In genomic region chr5:32540446-32540845, GRCh38 we compare ENCODE assay signal across 18 cellular contexts. TPM values are rescaled to one million over a fixed set of nuclear protein-coding genes. Genes with fewer than 3 reads are reported as not detected.
DNase-seq lines count a peak whose midpoint lies in the region; ATAC-seq and FAIRE-seq lines count a peak whose summit lies in the region.
"Had no signal": no experiment of that assay in that cellular context is flagged by ENCODE, and none has a peak within 500 bp of the region (broad histone marks: within the 10 kb centered on the region; RNA-seq: fewer than 3 reads in every experiment).

No MANE protein-coding gene starts in this region.

- H3K36me3 ChIP-seq in naive thymus-derived CD4-positive, alpha-beta T cell (ENCODE audit: control insufficient read depth in 2 of 3, insufficient read depth in 3 of 3, low read length in 3 of 3), result no peaks in the 10 kb centered on the region
- H3K36me3 ChIP-seq: gastroesophageal sphincter had no signal

- H3K4me3 Mint-ChIP-seq in T-helper 1 cell treated with Interleukin-12 subunit alpha and Interleukin-12 subunit beta and Interleukin-4 antibody, amounts not matched to agents 30 μg/mL and 1 μg/mL, for 36 hours, result no peak overlapping the region
- no peak overlapping the region for H3K4me3 Mint-ChIP-seq in naive thymus-derived CD4-positive, alpha-beta T cell
- H3K4me3 Mint-ChIP-seq: immature natural killer cell had no signal

- no peaks in the 10 kb centered on the region for H3K9me3 Mint-ChIP-seq in T-helper 1 cell treated with Interleukin-12 subunit alpha and Interleukin-12 subunit beta and Interleukin-4 antibody, amounts not matched to agents 30 μg/mL and 1 μg/mL, for 36 hours
- H3K9me3 Mint-ChIP-seq in naive thymus-derived CD4-positive, alpha-beta T cell, result peaks cover 0 to 6% (median 0%) of the 10 kb centered on the region in 11 donors
- H3K9me3 Mint-ChIP-seq: immature natural killer cell had no signal

- peak; percentile 58 for ATAC-seq in naive thymus-derived CD4-positive, alpha-beta T cell
- ATAC-seq: activated CD4-positive, CD25-positive, alpha-beta regulatory T cell treated with anti-CD3 and anti-CD28 coated beads, Interleukin-2, amount 50 U/mL, for 24 hours; gastroesophageal sphincter had no signal

- CTCF ChIA-PET in naive thymus-derived CD4-positive, alpha-beta T cell (lab: Charles Lee), result no interaction called here

- H3K4me1 ChIP-seq in naive thymus-derived CD4-positive, alpha-beta T cell (ENCODE audit: control insufficient read depth in 2 of 2, insufficient read depth in 2 of 2, low read length in 2 of 2), result peaks cover 0 to 19% of the 10 kb centered on the region in 2 donors
- H3K4me1 ChIP-seq: gastroesophageal sphincter had no signal

- H3K27me3 Mint-ChIP-seq in T-helper 1 cell treated with Interleukin-12 subunit alpha and Interleukin-12 subunit beta and Interleukin-4 antibody, amounts not matched to agents 30 μg/mL and 1 μg/mL, for 36 hours (ENCODE audit: low read depth), result no peaks in the 10 kb centered on the region
- H3K27me3 Mint-ChIP-seq in naive thymus-derived CD4-positive, alpha-beta T cell, result no peaks in the 10 kb centered on the region

- intact Hi-C loops in naive thymus-derived CD4-positive, alpha-beta T cell (cut with micrococcal nuclease), result no loop called here

- H3K9me3 ChIP-seq in naive thymus-derived CD4-positive, alpha-beta T cell (ENCODE audit: control insufficient read depth in 2 of 3, low read length in 3 of 3), result no peaks in the 10 kb centered on the region
- H3K9me3 ChIP-seq: gastroesophageal sphincter had no signal

- H3K27me3 ChIP-seq in naive thymus-derived CD4-positive, alpha-beta T cell (ENCODE audit: control insufficient read depth in 2 of 2, insufficient read depth in 2 of 2, low read length in 2 of 2), result no peaks in the 10 kb centered on the region
- H3K27me3 ChIP-seq: gastroesophageal sphincter had no signal

- in situ Hi-C loops in KBM-7 (cut with MboI; ENCODE audit: low pct_unique_long_range_greater_than_20kb, low sequenced_read_pairs), result no loop called here

- H3K4me1 Mint-ChIP-seq in T-helper 1 cell treated with Interleukin-12 subunit alpha and Interleukin-12 subunit beta and Interleukin-4 antibody, amounts not matched to agents 30 μg/mL and 1 μg/mL, for 36 hours (ENCODE audit: low read depth), result peaks cover 60% of the 10 kb centered on the region
- peaks cover 7 to 81% (median 25%) of the 10 kb centered on the region in 7 donors for H3K4me1 Mint-ChIP-seq in naive thymus-derived CD4-positive, alpha-beta T cell
- H3K4me1 Mint-ChIP-seq: immature natural killer cell had no signal

- no peak for DNase-seq in T-helper 1 cell
- DNase-seq in KBM-7, result peak; percentile 73
- peak; percentile 98 for DNase-seq in SIG-M5 treated with dmso at 0.1 percent for 504 hours (lab: John Stamatoyannopoulos, UW; ENCODE audit: unreplicated experiment)
- DNase-seq in naive thymus-derived CD4-positive, alpha-beta T cell, result no peak
- no peak for DNase-seq in T-helper 9 cell
- no peak for DNase-seq in urothelium cell line (ENCODE audit: low spot score)
- no peak for DNase-seq in hippocampal formation (lab: John Stamatoyannopoulos, UW)
- DNase-seq: activated T-cell treated with anti-CD3 and anti-CD28 coated beads for 4 hours, HCEC 1CT, immature natural killer cell, mammary epithelial cell, right cardiac atrium, trophoblast cell had no signal

- H3K4me3 ChIP-seq in naive thymus-derived CD4-positive, alpha-beta T cell (ENCODE audit: low read length), result no peak overlapping the region
- H3K4me3 ChIP-seq: gastroesophageal sphincter had no signal

- peak overlapping the region; percentile 89 for H3K27ac Mint-ChIP-seq in T-helper 1 cell treated with Interleukin-12 subunit alpha and Interleukin-12 subunit beta and Interleukin-4 antibody, amounts not matched to agents 30 μg/mL and 1 μg/mL, for 36 hours
- H3K27ac Mint-ChIP-seq in naive thymus-derived CD4-positive, alpha-beta T cell, result peak overlapping the region in 1 of 9 donors; percentile 76
- H3K27ac Mint-ChIP-seq: immature natural killer cell had no signal

- peaks cover 52% of the 10 kb centered on the region for H3K36me3 Mint-ChIP-seq in T-helper 1 cell treated with Interleukin-12 subunit alpha and Interleukin-12 subunit beta and Interleukin-4 antibody, amounts not matched to agents 30 μg/mL and 1 μg/mL, for 36 hours (ENCODE audit: low read depth)
- H3K36me3 Mint-ChIP-seq in naive thymus-derived CD4-positive, alpha-beta T cell, result peaks cover 3 to 46% (median 17%) of the 10 kb centered on the region in 5 donors
- H3K36me3 Mint-ChIP-seq: immature natural killer cell had no signal

- H3K27ac ChIP-seq in naive thymus-derived CD4-positive, alpha-beta T cell (ENCODE audit: low read depth, low read length), result no peak overlapping the region
- H3K27ac ChIP-seq: 22Rv1, gastroesophageal sphincter had no signal

- POLR2A ChIA-PET in naive thymus-derived CD4-positive, alpha-beta T cell (lab: Charles Lee), result no interaction called here

- FAIRE-seq in urothelium cell line (lab: Jason Lieb, UNC), result no peak
- FAIRE-seq: G401.6 had no signal

RNA-seq across cellular contexts. Expression of gene SUB1, which starts 44.9 kb away (rescaled TPM):
- 100 to 1,000 TPM; 187 to 388 (median 285) TPM for total RNA-seq in naive thymus-derived CD4-positive, alpha-beta T cell
- 100 to 1,000 TPM; 383 to 571 TPM for polyA plus RNA-seq in naive thymus-derived CD4-positive, alpha-beta T cell

Comparison
In these comparisons a context has a peak if more than half of its experiments do, and no peak if none do; other contexts are left out.
1. DNase-seq: peak in KBM-7 (single experiment) and SIG-M5 treated with dmso at 0.1 percent for 504 hours (single experiment); none in T-helper 1 cell (0 of 5), naive thymus-derived CD4-positive, alpha-beta T cell (0 of 9), T-helper 9 cell (single experiment), urothelium cell line (single experiment) and hippocampal formation (0 of 2).